In the genomic region with DNA sequence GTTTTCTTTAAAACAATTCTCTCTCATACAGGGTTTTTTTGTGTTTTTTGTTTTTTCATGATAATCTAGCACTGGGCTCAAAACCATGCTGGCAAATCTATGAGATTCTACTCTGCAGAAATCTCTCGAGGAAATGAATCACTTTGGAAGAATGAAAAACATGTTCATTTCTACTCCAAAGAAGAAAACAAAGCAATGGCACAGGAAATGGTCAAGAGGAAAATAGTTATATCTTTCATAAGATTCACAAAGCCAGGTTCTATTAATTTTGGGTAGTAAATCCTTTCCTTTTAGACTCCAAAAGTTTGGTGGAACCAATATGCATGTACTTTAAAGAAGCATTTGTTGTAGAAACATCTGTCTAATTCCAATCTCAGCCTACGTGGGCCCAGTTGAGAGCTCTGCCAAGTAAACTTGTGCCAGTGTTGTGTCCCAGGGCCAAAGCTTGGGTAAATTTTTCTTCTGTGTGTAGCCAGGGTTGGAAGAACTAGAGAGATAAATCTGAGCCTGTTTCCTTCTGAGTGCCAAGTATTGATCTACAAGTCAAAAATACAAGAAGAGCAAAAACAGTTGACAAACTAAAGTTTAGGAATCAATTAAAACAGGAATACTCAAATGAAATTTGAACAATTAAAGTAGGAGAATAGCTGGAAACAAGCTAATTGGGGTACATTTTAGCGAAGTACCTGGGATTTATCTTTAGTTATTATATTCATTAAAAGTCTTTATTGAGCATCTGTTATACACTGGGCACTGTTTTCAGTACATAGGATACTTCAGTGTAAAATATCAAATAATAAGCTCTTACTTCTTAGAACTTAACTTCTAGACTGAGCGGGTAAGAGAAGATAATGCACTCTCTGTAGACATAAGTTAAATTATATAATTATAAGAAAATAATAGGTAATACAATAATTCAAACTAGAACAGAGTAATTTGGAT, we compare ENCODE assay signal across 13 cellular contexts.
DNase-seq lines count a peak whose midpoint lies in the region; ATAC-seq and TF ChIP-seq lines count a peak whose summit lies in the region.
"Had no signal": no experiment of that assay in that cellular context is flagged by ENCODE, and none has a peak within 500 bp of the region (broad histone marks: within the 10 kb centered on the region; RNA-seq: fewer than 3 reads in every experiment).

No MANE protein-coding gene starts in this region.

- in situ Hi-C loops in gastrocnemius medialis (cut with MboI; ENCODE audit: low sequenced_read_pairs in 4 of 4), result no loop called here

- H3K9me3 ChIP-seq in gastrocnemius medialis, result no peaks in the 10 kb centered on the region
- H3K9me3 ChIP-seq in MM.1S (replicated peaks; ENCODE audit: insufficient read depth, low read length), result no peaks in the 10 kb centered on the region

- intact Hi-C loops in gastrocnemius medialis (cut with DNase I; ENCODE audit: low total_unique reads), result no loop called here

- peak; percentile 77 for DNase-seq in GM04504 (ENCODE audit: low read depth)
- peak; percentile 76 for DNase-seq in glomerular endothelial cell (ENCODE audit: extremely low read depth, low read depth, low spot score)
- no peak for DNase-seq in gastrocnemius medialis
- DNase-seq in MM.1S, result no peak
- no peak for DNase-seq in NCI-H1930 (lab: John Stamatoyannopoulos, UW)
- DNase-seq: activated CD4-positive, alpha-beta memory T cell treated with anti-CD3 and anti-CD28 coated beads, Interleukin-2, amount 10 ng/mL, durations not matched to agents 7 days and 5 days; DND-41; hypothalamus; nephron progenitor cell had no signal

- TF ChIP-seq CTCF in VCaP (conservative IDR thresholded peaks at IDR 0.05) (no peak), gastrocnemius medialis (IDR thresholded peaks at IDR 0.05 in 4 of 5, conservative IDR thresholded peaks at IDR 0.05 in 1 of 5) (no peak), MM.1S (IDR thresholded peaks at IDR 0.05; ENCODE audit: low read length) (no peak)

- H4K20me1 ChIP-seq in MM.1S (ENCODE audit: insufficient read depth, low read length), result no peaks in the 10 kb centered on the region

- H3K27ac ChIP-seq in VCaP (peak overlapping the region; percentile 30), gastrocnemius medialis (peak overlapping the region in 3 of 4 donors; percentile 5 to 26 (median 24)), MM.1S (ENCODE audit: low read length) (no peak overlapping the region)
- H3K27ac ChIP-seq: SK-N-MC had no signal

- H3K4me2 ChIP-seq in MM.1S (ENCODE audit: low read depth, low read length), result no peak overlapping the region

- H3K9me2 ChIP-seq in MM.1S (replicated peaks; ENCODE audit: insufficient read depth, low read length), result no peaks in the 10 kb centered on the region

- no peaks in the 10 kb centered on the region for H3K27me3 ChIP-seq in gastrocnemius medialis
- H3K27me3 ChIP-seq in MM.1S (replicated peaks; ENCODE audit: insufficient read depth, low read length), result no peaks in the 10 kb centered on the region

- H3K36me3 ChIP-seq in gastrocnemius medialis (no peaks in the 10 kb centered on the region), MM.1S (replicated peaks; ENCODE audit: insufficient read depth, low read length) (no peaks in the 10 kb centered on the region)

- no peaks in the 10 kb centered on the region for H3F3A ChIP-seq in MM.1S (ENCODE audit: insufficient read depth, low read length)

- ATAC-seq in gastrocnemius medialis (peak; percentile 39 to 58), HG03457 (IDR thresholded peaks at IDR 0.05; ENCODE audit: unreplicated experiment) (no peak), HG03280 (IDR thresholded peaks at IDR 0.05; ENCODE audit: unreplicated experiment) (no peak)

- H3K9ac ChIP-seq in MM.1S (ENCODE audit: low read length), result no peak overlapping the region

- H3K79me2 ChIP-seq in MM.1S (ENCODE audit: low read length), result no peaks in the 10 kb centered on the region

- no peak overlapping the region for H2AFZ ChIP-seq in MM.1S (ENCODE audit: low read length)

- no peak overlapping the region for H3K4me3 ChIP-seq in gastrocnemius medialis
- H3K4me3 ChIP-seq in MM.1S (ENCODE audit: low read length), result no peak overlapping the region
- H3K4me3 ChIP-seq: SK-N-MC had no signal

- no peaks in the 10 kb centered on the region for H3K4me1 ChIP-seq in gastrocnemius medialis
- H3K4me1 ChIP-seq in MM.1S (ENCODE audit: low read length), result no peaks in the 10 kb centered on the region

- no peak for TF ChIP-seq POLR2A in gastrocnemius medialis (IDR thresholded peaks at IDR 0.05)

Comparison
In these comparisons a context has a peak if more than half of its experiments do, and no peak if none do; other contexts are left out.
1. DNase-seq: peak in GM04504 (single experiment) and glomerular endothelial cell (single experiment); none in gastrocnemius medialis (0 of 2), MM.1S (single experiment) and NCI-H1930 (0 of 2).
2. ATAC-seq: peak in gastrocnemius medialis (2 of 2); none in HG03457 (single experiment) and HG03280 (single experiment).